ENCODE assay signal across 1 cellular context in the genomic region with DNA sequence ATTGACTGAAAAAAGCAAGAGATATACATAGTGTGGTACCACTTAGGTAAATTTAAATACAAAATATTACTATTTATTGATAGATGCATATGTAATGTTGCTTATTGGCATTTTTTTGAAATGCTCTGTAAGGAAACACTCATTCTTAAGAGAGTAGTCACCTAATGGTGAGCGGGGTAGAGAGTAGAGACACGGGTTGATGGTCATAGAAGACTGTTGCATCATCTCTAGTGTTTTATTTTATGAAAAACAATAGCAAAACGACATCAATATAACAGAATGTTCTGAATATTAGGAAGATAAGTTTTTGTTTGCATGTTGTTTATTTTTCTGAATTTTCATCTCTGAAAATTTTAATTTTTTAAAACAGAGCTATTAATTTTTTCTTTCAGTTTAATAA.
A peak's percentile ranks its signal among the peaks of the same experiment; 100 is the strongest.
TF ChIP-seq lines count a peak whose summit lies in the region.

No MANE protein-coding gene starts in this region.

TF ChIP-seq in H1, 55 proteins besides CTCF, POLR2A, EP300 and RAD21:
- TF ChIP-seq PHF8 (conservative IDR thresholded peaks at IDR 0.05; ENCODE audit: low read depth, low read length), result no peak
- no peak for TF ChIP-seq RBBP5 (IDR thresholded peaks at IDR 0.05; ENCODE audit: borderline replicate concordance, low read depth, low read length)
- TF ChIP-seq RXRA (IDR thresholded peaks at IDR 0.05; ENCODE audit: insufficient read depth, low read depth, low read length), result no peak
- no peak for TF ChIP-seq ZNF274 (IDR thresholded peaks at IDR 0.05; ENCODE audit: borderline replicate concordance, extremely low read depth, low read length)
- 0 out of 2 replicates have a peak, but pooled peaks have one; percentile 4 for TF ChIP-seq CEBPB (IDR thresholded peaks at IDR 0.05; ENCODE audit: low read depth, low read length)
- TF ChIP-seq BACH1 (IDR thresholded peaks at IDR 0.05; ENCODE audit: low read length), result no peak
- no peak for TF ChIP-seq KDM4A (IDR thresholded peaks at IDR 0.05; ENCODE audit: low read depth, low read length, severe bottlenecking)
